Comparison of ENCODE assay signal across 11 cellular contexts in the genomic region with DNA sequence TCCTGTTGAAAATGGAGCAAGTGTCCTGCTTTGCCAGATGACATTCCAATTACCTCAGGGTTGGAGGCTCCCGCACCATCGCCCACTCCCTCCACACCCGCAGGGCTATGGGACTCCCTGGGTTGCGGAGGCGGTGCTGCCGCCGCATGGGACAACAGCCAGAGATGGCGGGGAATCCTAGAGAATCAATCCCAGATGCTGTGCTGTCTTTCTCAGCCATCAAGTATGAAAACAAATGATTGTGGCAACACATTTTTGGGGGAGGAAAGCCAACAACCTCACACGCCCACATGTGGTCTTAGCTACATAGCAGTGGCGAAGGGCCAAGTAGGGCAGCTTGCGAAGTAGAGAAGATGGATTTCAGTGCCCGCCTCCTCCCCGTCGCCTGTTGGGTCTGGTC. TPM values are rescaled to one million over a fixed set of nuclear protein-coding genes. Genes with fewer than 3 reads are reported as not detected.
DNase-seq lines count a peak whose midpoint lies in the region; ATAC-seq, FAIRE-seq and TF ChIP-seq lines count a peak whose summit lies in the region.
"Had no signal": no experiment of that assay in that cellular context is flagged by ENCODE, and none has a peak within 500 bp of the region (broad histone marks: within the 10 kb centered on the region; RNA-seq: fewer than 3 reads in every experiment).

No MANE protein-coding gene starts in this region.

- H2AK5ac ChIP-seq in mesenchymal stem cell (ENCODE audit: low read length, severe bottlenecking) = no peak overlapping the region

- no peaks in the 10 kb centered on the region for H3K79me1 ChIP-seq in mesenchymal stem cell (replicated peaks; ENCODE audit: low read length, poor library complexity, severe bottlenecking)

- H2BK15ac ChIP-seq in mesenchymal stem cell (ENCODE audit: low read depth, poor library complexity, severe bottlenecking) = peak overlapping the region; percentile 26

- RAD21 ChIA-PET in GM12878 (lab: Charles Lee; ENCODE audit: unreplicated experiment) = interaction anchor here (1.1 to 1.3 kb wide), 2 partner anchors 39 to 199 kb away, joined by 3 to 4 read pairs; no protein-coding TSS in a partner anchor

- SMC1A ChIA-PET in GM12878 (lab: Charles Lee; ENCODE audit: uncharacterized antibody, unreplicated experiment) = interaction anchor here (1.5 to 4.2 kb wide), 3 partner anchors 8 to 38 kb away, joined by 4 to 41 read pairs (median 14); no protein-coding TSS in a partner anchor

- TF ChIP-seq CTCF in HEK293 (tag by site-specific recombination; IDR thresholded peaks at IDR 0.05) (no peak), GM12878 (IDR thresholded peaks at IDR 0.05 in 2 of 3, conservative IDR thresholded peaks at IDR 0.05 in 1 of 3; ENCODE audit: control insufficient read depth in 2 of 3, extremely low read depth in 1 of 3, insufficient read depth in 1 of 3, low read depth in 3 of 3, low read length in 3 of 3) (no peak)

- H4K91ac ChIP-seq in mesenchymal stem cell (ENCODE audit: low read length) = no peak overlapping the region

- CTCF ChIA-PET in HEK293 (lab: Yijun Ruan, JAX) = no interaction called here
- CTCF ChIA-PET in GM12878 (lab: Yijun Ruan, JAX) = no interaction called here

- no peak overlapping the region for H3K23ac ChIP-seq in mesenchymal stem cell (ENCODE audit: low read length in 2 of 2)

- no peak for TF ChIP-seq EP300 in GM12878 (IDR thresholded peaks at IDR 0.05; ENCODE audit: borderline replicate concordance in 1 of 2, control insufficient read depth in 1 of 2, low read depth in 2 of 2, low read length in 2 of 2)

- no peak overlapping the region for H2BK12ac ChIP-seq in mesenchymal stem cell (ENCODE audit: low read length in 2 of 2)

- H2BK120ac ChIP-seq in mesenchymal stem cell (ENCODE audit: low read depth, low read length) = no peak overlapping the region

- no peak for TF ChIP-seq RAD21 in GM12878 (IDR thresholded peaks at IDR 0.05; ENCODE audit: insufficient read depth, low read depth, low read length)

- H3K27me3 ChIP-seq in GM12878 (replicated peaks in 1 of 2; ENCODE audit: control insufficient read depth in 2 of 2, insufficient read depth in 2 of 2, low read length in 1 of 2) (no peaks in the 10 kb centered on the region), mesenchymal stem cell (ENCODE audit: control insufficient read depth in 1 of 2, insufficient read depth in 1 of 2, low read length in 2 of 2) (no peaks in the 10 kb centered on the region), SJCRH30 (no peaks in the 10 kb centered on the region)

- ATAC-seq in GM12878 = peak; percentile 22; the same call in 2 of the 3 replicates
- no peak for ATAC-seq in HG03196 (IDR thresholded peaks at IDR 0.05; ENCODE audit: unreplicated experiment)
- ATAC-seq: stimulated activated naive B cell treated with anti-CD40 and anti-IgM and Interleukin-4, amounts not matched to agents 10 μg/mL and 1 μg/mL and 100 μg/mL, for 72 hours had no signal

- H3K14ac ChIP-seq in mesenchymal stem cell (ENCODE audit: low read length in 2 of 2) = no peak overlapping the region

- no peak for FAIRE-seq in GM12878 (lab: Jason Lieb, UNC)

- H3K18ac ChIP-seq in mesenchymal stem cell (ENCODE audit: low read depth in 1 of 2, low read length in 2 of 2) = no peak overlapping the region

- POLR2A ChIA-PET in HEK293 (lab: Yijun Ruan, JAX) = no interaction called here
- POLR2A ChIA-PET in GM12878 (lab: Charles Lee) = no interaction called here

- no peaks in the 10 kb centered on the region for H3K36me3 ChIP-seq in HEK293 (ENCODE audit: control insufficient read depth in 2 of 2, insufficient read depth in 1 of 2, low read length in 2 of 2)
- no peaks in the 10 kb centered on the region for H3K36me3 ChIP-seq in GM12878 (ENCODE audit: control insufficient read depth in 2 of 2, insufficient read depth in 2 of 2, low read length in 1 of 2)
- H3K36me3 ChIP-seq in mesenchymal stem cell (ENCODE audit: control insufficient read depth in 1 of 2, insufficient read depth in 2 of 2, low read depth in 1 of 2, low read length in 2 of 2) = no peaks in the 10 kb centered on the region
- H3K36me3 ChIP-seq in SJCRH30 = no peaks in the 10 kb centered on the region
- H3K36me3 ChIP-seq: neutrophil, WERI-Rb-1 had no signal

- DNase-seq in AG08396 (ENCODE audit: low spot score) (peak; percentile 82), GM12878 (ENCODE audit: low read depth, low spot score) (no peak), mesenchymal stem cell (no peak), SJCRH30 (no peak), dermis blood vessel endothelial cell (no peak), NCI-H1436 (lab: John Stamatoyannopoulos, UW) (no peak)
- DNase-seq: stimulated activated naive B cell treated with anti-CD40 and anti-IgM and Interleukin-4, amounts not matched to agents 10 μg/mL and 1 μg/mL and 100 μg/mL, for 72 hours; WERI-Rb-1 had no signal

- H4K20me1 ChIP-seq in GM12878 (ENCODE audit: control insufficient read depth, insufficient read depth) = no peaks in the 10 kb centered on the region

- BruUV-seq in GM12878 (replicated peaks; lab: Mats Ljungman, UMichigan) = no TSS peak

- no peak overlapping the region for H3K9ac ChIP-seq in GM12878 (ENCODE audit: control insufficient read depth, insufficient read depth, low read length)
- peak overlapping the region; percentile 5 for H3K9ac ChIP-seq in mesenchymal stem cell (ENCODE audit: low read length)

- 89% methylated on average over 13 of the region's 14 CpGs for WGBS in GM12878 (ENCODE audit: insufficient coverage, insufficient replicate concordance, low lambda C conversion rate, missing lambda C conversion rate)
- WGBS in mesenchymal stem cell = 95% methylated on average over 10 of the region's 14 CpGs

- no peak for TF ChIP-seq POLR2A in GM12878 (IDR thresholded peaks at IDR 0.05; ENCODE audit: low read depth, low read length)

- in situ Hi-C loops in GM12878 (cut with MboI) = no loop called here

- peak overlapping the region; percentile 12 for H4K8ac ChIP-seq in mesenchymal stem cell (ENCODE audit: low read length)

- H3K4ac ChIP-seq in mesenchymal stem cell (ENCODE audit: low read depth in 1 of 2, low read length in 2 of 2) = no peak overlapping the region

- H3K4me1 ChIP-seq in HEK293 (ENCODE audit: control insufficient read depth, insufficient read depth, low read length) (no peaks in the 10 kb centered on the region), GM12878 (ENCODE audit: control insufficient read depth, insufficient read depth, low read length) (peaks cover 11% of the 10 kb centered on the region), mesenchymal stem cell (ENCODE audit: control insufficient read depth, insufficient read depth, low read depth, low read length) (peaks cover 9% of the 10 kb centered on the region), SJCRH30 (no peaks in the 10 kb centered on the region)

- H3K79me2 ChIP-seq in GM12878 (ENCODE audit: control insufficient read depth, insufficient read depth, low read length) = no peaks in the 10 kb centered on the region

- H3K4me3 ChIP-seq in HEK293 (ENCODE audit: low read depth, low read length) (no peak overlapping the region), GM12878 (no peak overlapping the region), mesenchymal stem cell (ENCODE audit: insufficient read depth in 1 of 2, low read depth in 1 of 2, low read length in 2 of 2) (peak overlapping the region; percentile 23 to 52), SJCRH30 (no peak overlapping the region)

- no peaks in the 10 kb centered on the region for H3K9me3 ChIP-seq in HEK293 (ENCODE audit: control insufficient read depth, insufficient read depth, low read depth, low read length)
- H3K9me3 ChIP-seq in GM12878 (replicated peaks; ENCODE audit: control insufficient read depth, insufficient read depth, low read length) = no peaks in the 10 kb centered on the region
- H3K9me3 ChIP-seq in mesenchymal stem cell (ENCODE audit: control insufficient read depth, low read length) = no peaks in the 10 kb centered on the region
- H3K9me3 ChIP-seq in SJCRH30 (replicated peaks) = no peaks in the 10 kb centered on the region
- H3K9me3 ChIP-seq: neutrophil had no signal

- no peak overlapping the region for H2BK5ac ChIP-seq in mesenchymal stem cell (ENCODE audit: low read depth, low read length, poor library complexity, severe bottlenecking)

- H3K27ac ChIP-seq in HEK293 (ENCODE audit: extremely low read depth, low read depth, low read length) (no peak overlapping the region), GM12878 (ENCODE audit: control insufficient read depth, insufficient read depth) (no peak overlapping the region), mesenchymal stem cell (ENCODE audit: low read length, poor library complexity, severe bottlenecking) (peak overlapping the region; percentile 46), SJCRH30 (no peak overlapping the region)
- H3K27ac ChIP-seq: neutrophil, WERI-Rb-1 had no signal

- intact Hi-C loops in GM12878 (cut with micrococcal nuclease; ENCODE audit: unreplicated experiment) = no loop called here

- H3K4me2 ChIP-seq in GM12878 (ENCODE audit: control insufficient read depth, insufficient read depth) = no peak overlapping the region
- peak overlapping the region; percentile 46 for H3K4me2 ChIP-seq in mesenchymal stem cell (ENCODE audit: low read length, poor library complexity, severe bottlenecking)

- H2AFZ ChIP-seq in GM12878 (ENCODE audit: control insufficient read depth, low read depth, low read length) (no peak overlapping the region), mesenchymal stem cell (ENCODE audit: low read depth, low read length) (no peak overlapping the region)

TF ChIP-seq in HEK293, 187 proteins besides CTCF, POLR2A, EP300 and RAD21 (continues in another document):
- no peak for TF ChIP-seq ZNF133 (tag by site-specific recombination; IDR thresholded peaks at IDR 0.05)

RNA-seq across cellular contexts. Expression of gene IL31RA, which starts 46.7 kb away (rescaled TPM):
- not detected in 2 replicates for total RNA-seq in GM12878 (2013; cell fraction: nucleolus; rRNA removed)
- 0.11 and 0.28 TPM in 2 replicates for total RNA-seq in GM12878 (2014; rRNA removed)
- 0.13 and 0.14 TPM in 2 replicates for total RNA-seq in GM12878 (2014; rRNA removed; fragmentation: Illumina TruSeq; extraction: Trizol)
- total RNA-seq in GM12878 (2021) = 0.21 and 0.31 TPM in 2 replicates
- 0.12 TPM for polyA plus RNA-seq in GM12878 (2011; ENCODE audit: low read depth)
- polyA plus RNA-seq in GM12878 (2011; rRNA removed) = 0.10 TPM in 2 replicates
- 0.04 TPM in 1 of 2 replicates, not detected in the other for polyA plus RNA-seq in GM12878 (2011; cell fraction: cytosol; rRNA removed)
- 0.09 and 0.10 TPM in 2 replicates for polyA plus RNA-seq in GM12878 (2011; cell fraction: nucleus; rRNA removed)
- polyA plus RNA-seq in GM12878 (2012) = not detected in 2 replicates
- 0.15 and 0.30 TPM in 2 replicates for polyA plus RNA-seq in GM12878 (2014; fragmentation: Illumina TruSeq; extraction: Trizol)
- polyA plus RNA-seq in GM12878 (2014; fragmentation: Nextera tagmentation; extraction: Ambion mirVana) = under 1 TPM; 0.03 to 0.07 TPM
- 0.09 and 0.10 TPM in 2 replicates for polyA plus RNA-seq in GM12878 (2014; rRNA removed)
- polyA plus RNA-seq in GM12878 (2016; fragmentation: Nextera tagmentation; extraction: Ambion mirVana) = not detected
- 0.10 and 0.51 TPM in 2 replicates for polyA minus RNA-seq in GM12878 (2011; rRNA and poly(A)+ RNA removed)
- polyA minus RNA-seq in GM12878 (2011; cell fraction: cytosol; rRNA and poly(A)+ RNA removed) = not detected in 2 replicates
- polyA minus RNA-seq in GM12878 (2011; cell fraction: nucleus; rRNA and poly(A)+ RNA removed) = not detected in 2 replicates
- 16.3 TPM for polyA plus RNA-seq in mesenchymal stem cell (2013, experiment 1 of 2)
- 16.9 TPM for polyA plus RNA-seq in mesenchymal stem cell (2013, experiment 2 of 2)
- 0.18 TPM in 1 of 2 replicates, not detected in the other for total RNA-seq in SJCRH30 (2014; rRNA removed; shearing (Covaris generic))
- 0.19 TPM in 1 of 2 replicates, not detected in the other for total RNA-seq in dermis blood vessel endothelial cell

Comparison
In these comparisons a context has a peak if more than half of its experiments do, and no peak if none do; other contexts are left out.
1. H3K4me3 ChIP-seq: peak in mesenchymal stem cell (2 of 2); none in HEK293 (single experiment), GM12878 (single experiment) and SJCRH30 (single experiment).